In the genomic region with DNA sequence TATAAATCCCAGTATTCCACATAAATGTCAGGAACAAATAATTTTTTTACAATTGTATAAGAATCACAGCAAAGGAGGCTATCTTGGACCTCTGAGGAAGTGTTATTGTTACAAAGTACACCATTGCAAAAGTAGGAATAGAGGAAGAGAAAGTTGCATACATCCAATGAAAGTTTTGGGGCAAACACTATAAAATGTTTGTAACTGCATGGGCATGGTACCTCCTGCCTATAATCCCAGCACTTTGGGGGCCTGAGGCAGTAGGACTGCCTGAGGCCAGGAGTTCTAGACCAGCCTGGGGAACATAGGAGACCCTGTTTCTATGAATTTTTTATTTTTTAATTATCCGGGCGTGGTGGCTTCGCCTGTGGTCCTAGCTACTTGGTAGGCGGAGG, we compare ENCODE assay signal across 8 cellular contexts. TPM values are rescaled to one million over a fixed set of nuclear protein-coding genes. Genes with fewer than 3 reads are reported as not detected.
DNase-seq lines count a peak whose midpoint lies in the region; ATAC-seq and TF ChIP-seq lines count a peak whose summit lies in the region.

No MANE protein-coding gene starts in this region.

- H3K36me3 ChIP-seq in BE2C, result no peaks in the 10 kb centered on the region
- H3K36me3 ChIP-seq in Karpas-422 (ENCODE audit: insufficient read depth, low read length), result peaks cover 7% of the 10 kb centered on the region; the same call in 1 of the 2 replicates

- TF ChIP-seq CTCF in BE2C (IDR thresholded peaks at IDR 0.05; ENCODE audit: low read depth, low read length) (no peak), MCF 10A (IDR thresholded peaks at IDR 0.05; ENCODE audit: unreplicated experiment) (no peak)

- peak overlapping the region; percentile 67 for H3K27ac Mint-ChIP-seq in MCF 10A (ENCODE audit: low read depth, unreplicated experiment)
- peak overlapping the region; percentile 39 to 98 (median 96) for H3K27ac Mint-ChIP-seq in naive B cell

- CTCF ChIA-PET in MCF 10A (lab: Yijun Ruan, JAX), result no interaction called here

- H3K4me1 Mint-ChIP-seq in MCF 10A (ENCODE audit: insufficient read depth, unreplicated experiment), result peaks cover 17% of the 10 kb centered on the region
- H3K4me1 Mint-ChIP-seq in naive B cell, result peaks cover 27 to 42% (median 41%) of the 10 kb centered on the region in 3 donors

- POLR2A ChIA-PET in MCF 10A (lab: Yijun Ruan, JAX), result interaction anchor here (0.7 to 1.6 kb wide), 6 partner anchors 8 to 265 kb away, joined by 3 to 20 read pairs (median 4); a partner anchor contains a TSS

- intact Hi-C loops in MCF 10A (cut with micrococcal nuclease), result loop anchor here (2.0 kb wide), 1 partner anchor 51 kb away; a partner anchor contains a TSS

- H4K20me1 ChIP-seq in Karpas-422 (ENCODE audit: insufficient read depth, low read depth, low read length), result peaks cover 23% of the 10 kb centered on the region; the same call in 1 of the 2 replicates

- BruUV-seq in MCF 10A (replicated peaks; lab: Mats Ljungman, UMichigan), result no TSS peak

- peaks cover 41% of the 10 kb centered on the region for H3K79me2 ChIP-seq in Karpas-422 (ENCODE audit: low read length)

- no peak for DNase-seq in BE2C
- DNase-seq in Karpas-422, result no peak
- DNase-seq in MCF 10A (ENCODE audit: unreplicated experiment), result peak; percentile 4
- peak; percentile 13 for DNase-seq in naive B cell
- DNase-seq in anterior cingulate cortex (lab: John Stamatoyannopoulos, UW), result no peak
- no peak for DNase-seq in stimulated activated CD8-positive, alpha-beta memory T cell treated with anti-CD3 and anti-CD28 coated beads, Interleukin-4, amount 100 ng/mL, for 48 hours

- H3K4me2 ChIP-seq in Karpas-422 (ENCODE audit: low read depth, low read length, poor library complexity, severe bottlenecking), result peak overlapping the region; percentile 95

- H3K4me1 ChIP-seq in BE2C (no peaks in the 10 kb centered on the region), Karpas-422 (ENCODE audit: low read length) (peaks cover 33% of the 10 kb centered on the region)

- H3K4me3 Mint-ChIP-seq in MCF 10A (ENCODE audit: unreplicated experiment) (peak overlapping the region; percentile 86), naive B cell (peak overlapping the region; percentile 87 to 98 (median 95))

- no peaks in the 10 kb centered on the region for H3K9me2 ChIP-seq in Karpas-422 (replicated peaks; ENCODE audit: insufficient read depth, low read length)

- H3K27me3 Mint-ChIP-seq in MCF 10A (ENCODE audit: insufficient read depth, unreplicated experiment), result no peaks in the 10 kb centered on the region
- H3K27me3 Mint-ChIP-seq in naive B cell, result no peaks in the 10 kb centered on the region

- peaks cover 8% of the 10 kb centered on the region for H3K36me3 Mint-ChIP-seq in MCF 10A (ENCODE audit: insufficient read depth, unreplicated experiment)
- H3K36me3 Mint-ChIP-seq in naive B cell, result peaks cover 0 to 4% of the 10 kb centered on the region in 2 donors

- ATAC-seq in naive B cell (ENCODE audit: low read depth in 2 of 2), result no peak
- no peak for ATAC-seq in GM18873 (IDR thresholded peaks at IDR 0.05; ENCODE audit: low FRiP score, unreplicated experiment)
- no peak for ATAC-seq in HG02571 (IDR thresholded peaks at IDR 0.05; ENCODE audit: unreplicated experiment)

- peak overlapping the region; percentile 90 for H3K9ac ChIP-seq in Karpas-422 (ENCODE audit: low read length)

- peak overlapping the region; percentile 26; the same call in 1 of the 2 replicates for H2AFZ ChIP-seq in Karpas-422 (ENCODE audit: low read length)

- no peaks in the 10 kb centered on the region for H3K9me3 Mint-ChIP-seq in MCF 10A (ENCODE audit: unreplicated experiment)
- no peaks in the 10 kb centered on the region for H3K9me3 Mint-ChIP-seq in naive B cell

- peak overlapping the region; percentile 94 for H3K27ac ChIP-seq in Karpas-422 (ENCODE audit: low read length)

- peak overlapping the region; percentile 69 for H3K4me3 ChIP-seq in BE2C (ENCODE audit: low read depth, low read length)
- peak overlapping the region; percentile 85 for H3K4me3 ChIP-seq in Karpas-422 (ENCODE audit: low read length)

- H3K27me3 ChIP-seq in BE2C, result no peaks in the 10 kb centered on the region
- no peaks in the 10 kb centered on the region for H3K27me3 ChIP-seq in Karpas-422 (ENCODE audit: low read length)

- no peaks in the 10 kb centered on the region for H3K9me3 ChIP-seq in BE2C
- no peaks in the 10 kb centered on the region for H3K9me3 ChIP-seq in Karpas-422 (ENCODE audit: low read length)

RNA-seq across cellular contexts. Expression of a gene that starts 0.8 kb away (rescaled TPM):
- 34.4 TPM for polyA plus RNA-seq in BE2C (2012; ENCODE audit: insufficient read depth, insufficient read length, low read depth)
- 56.8 and 62.9 TPM in 2 replicates for total RNA-seq in Karpas-422 (2014; rRNA removed; shearing (Covaris generic); ENCODE audit: low replicate concordance)
- total RNA-seq in MCF 10A (2022), result 43.0 and 54.6 TPM in 2 replicates
- 10 to 100 TPM; 45.8 to 85.6 (median 53.1) TPM for polyA plus RNA-seq in naive B cell (ENCODE audit: low read depth in 6 of 6)

RNA-seq across cellular contexts. Expression of a gene that starts 28.0 kb away (rescaled TPM):
- 99.9 TPM for polyA plus RNA-seq in BE2C (2012; ENCODE audit: insufficient read depth, insufficient read length, low read depth)
- 67.5 and 88.3 TPM in 2 replicates for total RNA-seq in Karpas-422 (2014; rRNA removed; shearing (Covaris generic); ENCODE audit: low replicate concordance)
- total RNA-seq in MCF 10A (2022), result 52.1 and 54.7 TPM in 2 replicates
- polyA plus RNA-seq in naive B cell (ENCODE audit: low read depth in 6 of 6), result 100 to 1,000 TPM; 129 to 189 (median 169) TPM

RNA-seq across cellular contexts. Expression of a gene that starts 51.8 kb away (rescaled TPM):
- 3.9 TPM for polyA plus RNA-seq in BE2C (2012; ENCODE audit: insufficient read depth, insufficient read length, low read depth)
- total RNA-seq in Karpas-422 (2014; rRNA removed; shearing (Covaris generic); ENCODE audit: low replicate concordance), result 27.0 and 48.3 TPM in 2 replicates
- total RNA-seq in MCF 10A (2022), result 20.4 and 23.8 TPM in 2 replicates
- 10 to 100 TPM; 15.6 to 19.5 (median 16.4) TPM for polyA plus RNA-seq in naive B cell (ENCODE audit: low read depth in 6 of 6)

Comparison
In these comparisons a context has a peak if more than half of its experiments do, and no peak if none do; other contexts are left out.
1. DNase-seq: peak in MCF 10A (single experiment) and naive B cell (single experiment); none in BE2C (single experiment), Karpas-422 (single experiment), anterior cingulate cortex (0 of 58) and stimulated activated CD8-positive, alpha-beta memory T cell treated with anti-CD3 and anti-CD28 coated beads, Interleukin-4, amount 100 ng/mL, for 48 hours (single experiment).